ENCODE assay signal across 11 cellular contexts in the genomic region with DNA sequence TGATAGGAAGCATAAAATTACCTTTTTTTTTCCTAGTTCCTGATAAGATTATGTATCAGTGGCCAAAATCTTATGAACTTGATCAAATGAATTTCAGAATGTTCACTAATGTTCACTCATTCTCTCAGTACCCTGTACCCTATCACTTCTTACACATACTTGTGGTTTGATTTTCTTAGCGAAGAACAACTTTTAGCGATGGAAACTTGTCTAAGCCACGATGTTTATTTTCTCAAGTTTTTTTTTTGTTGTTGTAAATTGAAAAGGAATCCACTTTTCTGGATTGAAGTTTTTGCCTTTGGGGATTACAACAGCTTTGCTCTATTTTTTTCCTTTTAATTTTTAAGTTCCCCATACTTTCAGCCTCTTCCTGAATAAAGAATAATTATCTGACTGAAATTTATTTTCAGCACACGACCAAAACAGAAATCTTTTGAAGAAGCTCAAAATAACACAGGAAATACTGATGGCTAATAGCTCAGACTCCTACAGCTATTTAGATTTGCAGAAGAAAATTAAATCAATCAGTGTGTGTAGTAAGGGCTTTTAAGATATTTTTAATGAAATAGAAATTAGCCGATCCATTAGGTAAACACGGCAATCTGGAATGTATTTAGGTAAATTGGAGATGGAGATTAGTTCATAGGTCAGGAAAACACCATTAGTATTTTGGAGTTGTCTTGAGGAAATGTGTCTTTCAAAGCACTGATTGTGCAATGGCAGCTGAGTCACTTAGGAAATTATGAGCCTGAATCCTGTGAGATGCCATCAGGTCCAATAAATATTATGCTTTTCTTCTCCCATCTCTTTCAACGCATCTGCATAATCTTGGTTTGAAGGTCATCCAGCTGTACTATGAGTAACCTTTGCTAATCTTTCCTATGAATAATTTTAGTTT.
A peak's percentile ranks its signal among the peaks of the same experiment; 100 is the strongest.
DNase-seq lines count a peak whose midpoint lies in the region; ATAC-seq and TF ChIP-seq lines count a peak whose summit lies in the region.
"Had no signal": no experiment of that assay in that cellular context is flagged by ENCODE, and none has a peak within 500 bp of the region (broad histone marks: within the 10 kb centered on the region; RNA-seq: fewer than 3 reads in every experiment).

No MANE protein-coding gene starts in this region.

- H3K36me3 ChIP-seq in CD8-positive, alpha-beta memory T cell (ENCODE audit: insufficient read depth, low read length), result no peaks in the 10 kb centered on the region
- H3K36me3 ChIP-seq in upper lobe of right lung, result no peaks in the 10 kb centered on the region
- H3K36me3 ChIP-seq: pancreas had no signal

- no peak overlapping the region for H3K4me3 ChIP-seq in CD8-positive, alpha-beta memory T cell (ENCODE audit: low read length)
- H3K4me3 ChIP-seq in upper lobe of right lung, result no peak overlapping the region
- H3K4me3 ChIP-seq: pancreas had no signal

- H3K36me3 Mint-ChIP-seq in MCF 10A (ENCODE audit: insufficient read depth, unreplicated experiment), result no peaks in the 10 kb centered on the region
- peaks cover 0 to 2% (median 0%) of the 10 kb centered on the region in 3 donors for H3K36me3 Mint-ChIP-seq in CD8-positive, alpha-beta memory T cell

- H3K27me3 ChIP-seq in CD8-positive, alpha-beta memory T cell (ENCODE audit: insufficient read depth, low read length, poor library complexity, severe bottlenecking), result no peaks in the 10 kb centered on the region
- H3K27me3 ChIP-seq in upper lobe of right lung, result no peaks in the 10 kb centered on the region
- H3K27me3 ChIP-seq: pancreas had no signal

- H3K27ac ChIP-seq in CD8-positive, alpha-beta memory T cell (ENCODE audit: low read depth, low read length), result no peak overlapping the region
- H3K27ac ChIP-seq in upper lobe of right lung, result no peak overlapping the region
- H3K27ac ChIP-seq: KMS-11, pancreas had no signal

- H3K4me3 Mint-ChIP-seq in MCF 10A (ENCODE audit: unreplicated experiment), result no peak overlapping the region
- H3K4me3 Mint-ChIP-seq in CD8-positive, alpha-beta memory T cell, result no peak overlapping the region
- H3K4me3 Mint-ChIP-seq: dendritic cell treated with granulocyte-macrophage colony-stimulating factor and Interleukin-4, amounts not matched to agents 40 ng/mL and 50 ng/mL, for 4 days had no signal

- CTCF ChIA-PET in MCF 10A (lab: Yijun Ruan, JAX), result interaction anchor here (1.0 kb wide), 1 partner anchor 21 kb away, joined by 4 read pairs; no protein-coding TSS in a partner anchor
- CTCF ChIA-PET in CD8-positive, alpha-beta memory T cell (lab: Charles Lee), result no interaction called here

- no peaks in the 10 kb centered on the region for H3K27me3 Mint-ChIP-seq in MCF 10A (ENCODE audit: insufficient read depth, unreplicated experiment)
- H3K27me3 Mint-ChIP-seq in CD8-positive, alpha-beta memory T cell, result no peaks in the 10 kb centered on the region
- H3K27me3 Mint-ChIP-seq: dendritic cell treated with granulocyte-macrophage colony-stimulating factor and Interleukin-4, amounts not matched to agents 40 ng/mL and 50 ng/mL, for 4 days had no signal

- peaks cover 3% of the 10 kb centered on the region for H3K4me1 Mint-ChIP-seq in MCF 10A (ENCODE audit: insufficient read depth, unreplicated experiment)
- peaks cover 0 to 3% (median 0%) of the 10 kb centered on the region in 3 donors for H3K4me1 Mint-ChIP-seq in CD8-positive, alpha-beta memory T cell

- TF ChIP-seq CTCF in MCF 10A (IDR thresholded peaks at IDR 0.05; ENCODE audit: unreplicated experiment), result no peak
- no peak for TF ChIP-seq CTCF in upper lobe of right lung (IDR thresholded peaks at IDR 0.05)

- no peak overlapping the region for H3K27ac Mint-ChIP-seq in MCF 10A (ENCODE audit: low read depth, unreplicated experiment)
- H3K27ac Mint-ChIP-seq in CD8-positive, alpha-beta memory T cell, result no peak overlapping the region
- H3K27ac Mint-ChIP-seq: dendritic cell treated with granulocyte-macrophage colony-stimulating factor and Interleukin-4, amounts not matched to agents 40 ng/mL and 50 ng/mL, for 4 days had no signal

- BruUV-seq in MCF 10A (replicated peaks; lab: Mats Ljungman, UMichigan), result no TSS peak

- peak; percentile 55 for DNase-seq in A172 (ENCODE audit: low spot score)
- DNase-seq in HS-5 (ENCODE audit: low read depth), result peak; percentile 87
- DNase-seq in MCF 10A (ENCODE audit: unreplicated experiment), result peak; percentile 83
- peak; percentile 16 for DNase-seq in kidney tubule cell (ENCODE audit: low spot score)
- DNase-seq in CD8-positive, alpha-beta memory T cell, result no peak
- no peak for DNase-seq in upper lobe of right lung
- DNase-seq in T-helper 1 cell, result no peak
- DNase-seq in COR-L47 (lab: John Stamatoyannopoulos, UW), result no peak
- DNase-seq: pancreas had no signal

- H3K4me1 ChIP-seq in CD8-positive, alpha-beta memory T cell (ENCODE audit: insufficient read depth, low read length), result peaks cover 25% of the 10 kb centered on the region
- H3K4me1 ChIP-seq in upper lobe of right lung, result peaks cover 11% of the 10 kb centered on the region
- H3K4me1 ChIP-seq: pancreas had no signal

- no peak for ATAC-seq in upper lobe of right lung

- intact Hi-C loops in MCF 10A (cut with micrococcal nuclease), result no loop called here
- intact Hi-C loops in upper lobe of right lung (cut with DNase I), result no loop called here

- H3K9me3 ChIP-seq in CD8-positive, alpha-beta memory T cell (ENCODE audit: low read length), result no peaks in the 10 kb centered on the region
- H3K9me3 ChIP-seq in upper lobe of right lung, result no peaks in the 10 kb centered on the region
- H3K9me3 ChIP-seq: pancreas had no signal

- H3K9me3 Mint-ChIP-seq in MCF 10A (ENCODE audit: unreplicated experiment), result no peaks in the 10 kb centered on the region
- no peaks in the 10 kb centered on the region for H3K9me3 Mint-ChIP-seq in CD8-positive, alpha-beta memory T cell
- H3K9me3 Mint-ChIP-seq: dendritic cell treated with granulocyte-macrophage colony-stimulating factor and Interleukin-4, amounts not matched to agents 40 ng/mL and 50 ng/mL, for 4 days had no signal

- POLR2A ChIA-PET in MCF 10A (lab: Yijun Ruan, JAX), result interaction anchor here (1.0 to 1.4 kb wide), 2 partner anchors 9 to 21 kb away, joined by 4 to 5 read pairs; no protein-coding TSS in a partner anchor
- POLR2A ChIA-PET in CD8-positive, alpha-beta memory T cell (lab: Charles Lee), result no interaction called here

Comparison
In these comparisons a context has a peak if more than half of its experiments do, and no peak if none do; other contexts are left out.
1. DNase-seq: peak in A172 (single experiment), HS-5 (single experiment), MCF 10A (single experiment) and kidney tubule cell (single experiment); none in CD8-positive, alpha-beta memory T cell (0 of 5), upper lobe of right lung (single experiment), T-helper 1 cell (0 of 5) and COR-L47 (single experiment).